1 cellular context compared by ENCODE assay signal in the genomic region with DNA sequence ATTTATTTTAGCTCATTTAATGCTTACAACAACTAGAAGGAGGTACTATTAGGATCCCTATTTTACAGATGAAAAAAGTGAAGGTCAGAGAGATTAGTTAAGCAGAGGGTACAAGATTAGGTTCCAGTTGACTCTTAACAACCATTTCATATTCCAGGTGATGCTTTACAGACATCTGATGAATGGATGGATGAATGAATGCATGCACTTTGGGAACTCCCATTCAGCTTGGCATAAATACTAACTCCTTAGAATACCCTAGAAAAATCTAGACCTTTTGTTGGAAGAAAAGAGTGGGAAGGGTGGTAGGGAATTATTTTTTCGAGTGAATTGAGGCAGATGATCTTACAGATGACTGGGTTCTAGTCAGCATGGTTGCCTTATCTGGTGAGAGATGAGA.
TF ChIP-seq lines count a peak whose summit lies in the region.

No MANE protein-coding gene starts in this region.

TF ChIP-seq in H1, 55 proteins besides CTCF, POLR2A, EP300 and RAD21:
- TF ChIP-seq SP4 (IDR thresholded peaks at IDR 0.05; ENCODE audit: low read length) (no peak), RBBP5 (IDR thresholded peaks at IDR 0.05; ENCODE audit: borderline replicate concordance, low read depth, low read length) (no peak), BCL11A (IDR thresholded peaks at IDR 0.05; ENCODE audit: low read depth in 2 of 2, low read length in 2 of 2) (no peak)
- TF ChIP-seq, protein P1, sequence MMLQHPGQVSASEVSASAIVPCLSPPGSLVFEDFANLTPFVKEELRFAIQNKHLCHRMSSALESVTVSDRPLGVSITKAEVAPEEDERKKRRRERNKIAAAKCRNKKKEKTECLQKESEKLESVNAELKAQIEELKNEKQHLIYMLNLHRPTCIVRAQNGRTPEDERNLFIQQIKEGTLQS (IDR thresholded peaks at IDR 0.05; ENCODE audit: insufficient read depth, low read depth, low read length) = no peak
- TF ChIP-seq, protein P2, sequence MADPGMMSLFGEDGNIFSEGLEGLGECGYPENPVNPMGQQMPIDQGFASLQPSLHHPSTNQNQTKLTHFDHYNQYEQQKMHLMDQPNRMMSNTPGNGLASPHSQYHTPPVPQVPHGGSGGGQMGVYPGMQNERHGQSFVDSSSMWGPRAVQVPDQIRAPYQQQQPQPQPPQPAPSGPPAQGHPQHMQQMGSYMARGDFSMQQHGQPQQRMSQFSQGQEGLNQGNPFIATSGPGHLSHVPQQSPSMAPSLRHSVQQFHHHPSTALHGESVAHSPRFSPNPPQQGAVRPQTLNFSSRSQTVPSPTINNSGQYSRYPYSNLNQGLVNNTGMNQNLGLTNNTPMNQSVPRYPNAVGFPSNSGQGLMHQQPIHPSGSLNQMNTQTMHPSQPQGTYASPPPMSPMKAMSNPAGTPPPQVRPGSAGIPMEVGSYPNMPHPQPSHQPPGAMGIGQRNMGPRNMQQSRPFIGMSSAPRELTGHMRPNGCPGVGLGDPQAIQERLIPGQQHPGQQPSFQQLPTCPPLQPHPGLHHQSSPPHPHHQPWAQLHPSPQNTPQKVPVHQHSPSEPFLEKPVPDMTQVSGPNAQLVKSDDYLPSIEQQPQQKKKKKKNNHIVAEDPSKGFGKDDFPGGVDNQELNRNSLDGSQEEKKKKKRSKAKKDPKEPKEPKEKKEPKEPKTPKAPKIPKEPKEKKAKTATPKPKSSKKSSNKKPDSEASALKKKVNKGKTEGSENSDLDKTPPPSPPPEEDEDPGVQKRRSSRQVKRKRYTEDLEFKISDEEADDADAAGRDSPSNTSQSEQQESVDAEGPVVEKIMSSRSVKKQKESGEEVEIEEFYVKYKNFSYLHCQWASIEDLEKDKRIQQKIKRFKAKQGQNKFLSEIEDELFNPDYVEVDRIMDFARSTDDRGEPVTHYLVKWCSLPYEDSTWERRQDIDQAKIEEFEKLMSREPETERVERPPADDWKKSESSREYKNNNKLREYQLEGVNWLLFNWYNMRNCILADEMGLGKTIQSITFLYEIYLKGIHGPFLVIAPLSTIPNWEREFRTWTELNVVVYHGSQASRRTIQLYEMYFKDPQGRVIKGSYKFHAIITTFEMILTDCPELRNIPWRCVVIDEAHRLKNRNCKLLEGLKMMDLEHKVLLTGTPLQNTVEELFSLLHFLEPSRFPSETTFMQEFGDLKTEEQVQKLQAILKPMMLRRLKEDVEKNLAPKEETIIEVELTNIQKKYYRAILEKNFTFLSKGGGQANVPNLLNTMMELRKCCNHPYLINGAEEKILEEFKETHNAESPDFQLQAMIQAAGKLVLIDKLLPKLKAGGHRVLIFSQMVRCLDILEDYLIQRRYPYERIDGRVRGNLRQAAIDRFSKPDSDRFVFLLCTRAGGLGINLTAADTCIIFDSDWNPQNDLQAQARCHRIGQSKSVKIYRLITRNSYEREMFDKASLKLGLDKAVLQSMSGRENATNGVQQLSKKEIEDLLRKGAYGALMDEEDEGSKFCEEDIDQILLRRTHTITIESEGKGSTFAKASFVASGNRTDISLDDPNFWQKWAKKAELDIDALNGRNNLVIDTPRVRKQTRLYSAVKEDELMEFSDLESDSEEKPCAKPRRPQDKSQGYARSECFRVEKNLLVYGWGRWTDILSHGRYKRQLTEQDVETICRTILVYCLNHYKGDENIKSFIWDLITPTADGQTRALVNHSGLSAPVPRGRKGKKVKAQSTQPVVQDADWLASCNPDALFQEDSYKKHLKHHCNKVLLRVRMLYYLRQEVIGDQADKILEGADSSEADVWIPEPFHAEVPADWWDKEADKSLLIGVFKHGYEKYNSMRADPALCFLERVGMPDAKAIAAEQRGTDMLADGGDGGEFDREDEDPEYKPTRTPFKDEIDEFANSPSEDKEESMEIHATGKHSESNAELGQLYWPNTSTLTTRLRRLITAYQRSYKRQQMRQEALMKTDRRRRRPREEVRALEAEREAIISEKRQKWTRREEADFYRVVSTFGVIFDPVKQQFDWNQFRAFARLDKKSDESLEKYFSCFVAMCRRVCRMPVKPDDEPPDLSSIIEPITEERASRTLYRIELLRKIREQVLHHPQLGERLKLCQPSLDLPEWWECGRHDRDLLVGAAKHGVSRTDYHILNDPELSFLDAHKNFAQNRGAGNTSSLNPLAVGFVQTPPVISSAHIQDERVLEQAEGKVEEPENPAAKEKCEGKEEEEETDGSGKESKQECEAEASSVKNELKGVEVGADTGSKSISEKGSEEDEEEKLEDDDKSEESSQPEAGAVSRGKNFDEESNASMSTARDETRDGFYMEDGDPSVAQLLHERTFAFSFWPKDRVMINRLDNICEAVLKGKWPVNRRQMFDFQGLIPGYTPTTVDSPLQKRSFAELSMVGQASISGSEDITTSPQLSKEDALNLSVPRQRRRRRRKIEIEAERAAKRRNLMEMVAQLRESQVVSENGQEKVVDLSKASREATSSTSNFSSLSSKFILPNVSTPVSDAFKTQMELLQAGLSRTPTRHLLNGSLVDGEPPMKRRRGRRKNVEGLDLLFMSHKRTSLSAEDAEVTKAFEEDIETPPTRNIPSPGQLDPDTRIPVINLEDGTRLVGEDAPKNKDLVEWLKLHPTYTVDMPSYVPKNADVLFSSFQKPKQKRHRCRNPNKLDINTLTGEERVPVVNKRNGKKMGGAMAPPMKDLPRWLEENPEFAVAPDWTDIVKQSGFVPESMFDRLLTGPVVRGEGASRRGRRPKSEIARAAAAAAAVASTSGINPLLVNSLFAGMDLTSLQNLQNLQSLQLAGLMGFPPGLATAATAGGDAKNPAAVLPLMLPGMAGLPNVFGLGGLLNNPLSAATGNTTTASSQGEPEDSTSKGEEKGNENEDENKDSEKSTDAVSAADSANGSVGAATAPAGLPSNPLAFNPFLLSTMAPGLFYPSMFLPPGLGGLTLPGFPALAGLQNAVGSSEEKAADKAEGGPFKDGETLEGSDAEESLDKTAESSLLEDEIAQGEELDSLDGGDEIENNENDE (IDR thresholded peaks at IDR 0.05; ENCODE audit: insufficient replicate concordance, low read length) = no peak
